ENCODE assay signal across 31 cellular contexts in the genomic region with DNA sequence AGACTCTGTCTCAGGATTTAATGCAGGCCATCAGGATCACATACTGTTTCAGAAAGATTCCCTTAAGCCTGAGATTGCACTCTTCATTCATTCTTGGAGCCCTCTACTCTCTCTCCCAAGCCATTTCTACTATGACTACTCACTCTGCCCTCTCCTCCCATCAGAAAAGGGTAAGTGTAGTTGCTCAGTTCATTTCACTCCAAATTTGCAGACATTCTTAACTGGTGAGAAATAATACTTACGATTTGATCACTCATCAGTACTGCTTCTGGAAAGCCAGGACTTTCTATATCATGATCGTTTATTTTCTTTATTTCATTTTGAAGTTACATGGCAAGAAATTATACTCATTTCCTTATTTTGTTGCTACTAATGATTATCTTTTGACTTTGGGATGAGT. TPM values are rescaled to one million over a fixed set of nuclear protein-coding genes. Genes with fewer than 3 reads are reported as not detected.
"Had no signal": no experiment of that assay in that cellular context is flagged by ENCODE, and none has a peak within 500 bp of the region (broad histone marks: within the 10 kb centered on the region; RNA-seq: fewer than 3 reads in every experiment).

No MANE protein-coding gene starts in this region.

- H3K4me1 Mint-ChIP-seq: central memory CD8-positive, alpha-beta T cell had no signal

- DNase-seq: activated CD4-positive, alpha-beta memory T cell treated with anti-CD3 and anti-CD28 coated beads, Interleukin-2, amount 10 ng/mL, durations not matched to agents 7 days and 5 days; activated CD4-positive, alpha-beta T cell treated with anti-CD3 and anti-CD28 coated beads for 4 hours; activated CD4-positive, alpha-beta T cell treated with anti-CD3 and anti-CD28 coated beads, Interleukin-2, amount 10 ng/mL, durations not matched to agents 7 days and 5 days; activated CD4-positive, alpha-beta T cell treated with anti-CD3 and anti-CD28 coated beads, Interleukin-2, amount 50 U/mL, for 4 hours; activated CD4-positive, CD25-positive, alpha-beta regulatory T cell; activated CD4-positive, CD25-positive, alpha-beta regulatory T cell treated with anti-CD3 and anti-CD28 coated beads, Interleukin-2, amount 50 U/mL, for 72 hours; activated CD8-positive, alpha-beta memory T cell treated with anti-CD3 and anti-CD28 coated beads, Interleukin-2, amount 50 U/mL, for 48 hours; activated gamma-delta T cell; activated naive CD4-positive, alpha-beta T cell; activated naive CD4-positive, alpha-beta T cell treated with anti-CD3 and anti-CD28 coated beads, Interleukin-2, amount 10 ng/mL, durations not matched to agents 7 days and 5 days; activated naive CD8-positive, alpha-beta T cell treated with anti-CD3 and anti-CD28 coated beads, Interleukin-2, amount 10 ng/mL, durations not matched to agents 7 days and 5 days; activated T-cell treated with anti-CD3 and anti-CD28 coated beads for 4 hours; activated T-cell treated with anti-CD3 and anti-CD28 coated beads, Interleukin-2, amount 50 U/mL, for 24 hours; activated T-cell treated with anti-CD3 and anti-CD28 coated beads, Interleukin-2, amount 50 U/mL, for 72 hours; effector CD4-positive, alpha-beta T cell; effector memory CD8-positive, alpha-beta T cell; erythroblast; foreskin keratinocyte; gastrocnemius medialis; glutamatergic neuron; T-helper 1 cell; T-helper 17 cell; T1000 had no signal

- H3K36me3 ChIP-seq: ascending aorta, esophagus muscularis mucosa, gastrocnemius medialis had no signal

- H3K27ac ChIP-seq: ascending aorta, coronary artery, esophagus muscularis mucosa, foreskin keratinocyte, gastrocnemius medialis had no signal

- ATAC-seq: activated naive CD4-positive, alpha-beta T cell treated with anti-CD3 and anti-CD28 coated beads, Interleukin-2, amount 50 U/mL, for 72 hours; activated T-cell treated with anti-CD3 and anti-CD28 coated beads, Interleukin-2, amount 50 U/mL, for 72 hours; effector memory CD8-positive, alpha-beta T cell; foreskin keratinocyte; gastrocnemius medialis; T-helper 17 cell had no signal

- H3K9me3 ChIP-seq: ascending aorta, esophagus muscularis mucosa, gastrocnemius medialis had no signal

- H3K4me3 ChIP-seq: ascending aorta, coronary artery, esophagus muscularis mucosa, gastrocnemius medialis had no signal

- H3K27ac Mint-ChIP-seq: activated CD4-positive, alpha-beta memory T cell treated with anti-CD3 and anti-CD28 coated beads, Interleukin-2, amount 10 ng/mL, durations not matched to agents 7 days and 5 days; activated CD4-positive, alpha-beta T cell treated with anti-CD3 and anti-CD28 coated beads, Interleukin-2, amount 10 ng/mL, durations not matched to agents 7 days and 5 days; activated naive CD4-positive, alpha-beta T cell treated with anti-CD3 and anti-CD28 coated beads, Interleukin-2, amount 10 ng/mL, durations not matched to agents 7 days and 5 days; activated naive CD4-positive, alpha-beta T cell treated with anti-CD3 and anti-CD28 coated beads, Interleukin-2, amount 50 U/mL, for 72 hours; activated naive CD8-positive, alpha-beta T cell treated with anti-CD3 and anti-CD28 coated beads, Interleukin-2, amount 10 ng/mL, durations not matched to agents 7 days and 5 days; activated T-cell treated with anti-CD3 and anti-CD28 coated beads, Interleukin-2, amount 50 U/mL, for 24 hours; activated T-cell treated with anti-CD3 and anti-CD28 coated beads, Interleukin-2, amount 50 U/mL, for 72 hours; brain; dendritic cell treated with granulocyte-macrophage colony-stimulating factor and Interleukin-4, amounts not matched to agents 40 ng/mL and 50 ng/mL, for 4 days; effector memory CD8-positive, alpha-beta T cell; T-helper 17 cell; T-helper 2 cell treated with Interferon-gamma antibody and Interleukin-4, amounts not matched to agents 5 μg/mL and 100 μg/mL, for 36 hours had no signal

- H3K4me1 ChIP-seq: foreskin keratinocyte had no signal

- H3K9me3 Mint-ChIP-seq: activated CD4-positive, alpha-beta memory T cell treated with anti-CD3 and anti-CD28 coated beads, Interleukin-2, amount 10 ng/mL, durations not matched to agents 7 days and 5 days; activated CD4-positive, alpha-beta T cell treated with anti-CD3 and anti-CD28 coated beads, Interleukin-2, amount 10 ng/mL, durations not matched to agents 7 days and 5 days; activated naive CD4-positive, alpha-beta T cell treated with anti-CD3 and anti-CD28 coated beads, Interleukin-2, amount 10 ng/mL, durations not matched to agents 7 days and 5 days; activated naive CD4-positive, alpha-beta T cell treated with anti-CD3 and anti-CD28 coated beads, Interleukin-2, amount 50 U/mL, for 72 hours; activated naive CD8-positive, alpha-beta T cell treated with anti-CD3 and anti-CD28 coated beads, Interleukin-2, amount 10 ng/mL, durations not matched to agents 7 days and 5 days; activated T-cell treated with anti-CD3 and anti-CD28 coated beads, Interleukin-2, amount 50 U/mL, for 24 hours; activated T-cell treated with anti-CD3 and anti-CD28 coated beads, Interleukin-2, amount 50 U/mL, for 72 hours; brain; central memory CD8-positive, alpha-beta T cell; dendritic cell treated with granulocyte-macrophage colony-stimulating factor and Interleukin-4, amounts not matched to agents 40 ng/mL and 50 ng/mL, for 4 days; effector memory CD8-positive, alpha-beta T cell; T-helper 2 cell treated with Interferon-gamma antibody and Interleukin-4, amounts not matched to agents 5 μg/mL and 100 μg/mL, for 36 hours had no signal

- H3K36me3 Mint-ChIP-seq: activated naive CD4-positive, alpha-beta T cell treated with anti-CD3 and anti-CD28 coated beads, Interleukin-2, amount 10 ng/mL, durations not matched to agents 7 days and 5 days; activated naive CD4-positive, alpha-beta T cell treated with anti-CD3 and anti-CD28 coated beads, Interleukin-2, amount 50 U/mL, for 72 hours; activated naive CD8-positive, alpha-beta T cell treated with anti-CD3 and anti-CD28 coated beads, Interleukin-2, amount 10 ng/mL, durations not matched to agents 7 days and 5 days; brain had no signal

- H3K4me3 Mint-ChIP-seq: activated CD4-positive, alpha-beta memory T cell treated with anti-CD3 and anti-CD28 coated beads, Interleukin-2, amount 10 ng/mL, durations not matched to agents 7 days and 5 days; activated CD4-positive, alpha-beta T cell treated with anti-CD3 and anti-CD28 coated beads, Interleukin-2, amount 10 ng/mL, durations not matched to agents 7 days and 5 days; activated naive CD4-positive, alpha-beta T cell treated with anti-CD3 and anti-CD28 coated beads, Interleukin-2, amount 10 ng/mL, durations not matched to agents 7 days and 5 days; activated naive CD8-positive, alpha-beta T cell treated with anti-CD3 and anti-CD28 coated beads, Interleukin-2, amount 10 ng/mL, durations not matched to agents 7 days and 5 days; activated T-cell treated with anti-CD3 and anti-CD28 coated beads, Interleukin-2, amount 50 U/mL, for 24 hours; activated T-cell treated with anti-CD3 and anti-CD28 coated beads, Interleukin-2, amount 50 U/mL, for 72 hours; brain; central memory CD8-positive, alpha-beta T cell; dendritic cell treated with granulocyte-macrophage colony-stimulating factor and Interleukin-4, amounts not matched to agents 40 ng/mL and 50 ng/mL, for 4 days; effector memory CD8-positive, alpha-beta T cell; T-helper 17 cell; T-helper 2 cell treated with Interferon-gamma antibody and Interleukin-4, amounts not matched to agents 5 μg/mL and 100 μg/mL, for 36 hours had no signal

- H3K27me3 ChIP-seq: ascending aorta, foreskin keratinocyte, gastrocnemius medialis had no signal

RNA-seq across cellular contexts. Expression of a gene that starts 3.9 kb away (rescaled TPM):
- total RNA-seq: activated CD4-positive, alpha-beta memory T cell treated with anti-CD3 and anti-CD28 coated beads, Interleukin-2, amount 10 ng/mL, durations not matched to agents 7 days and 5 days; activated naive CD4-positive, alpha-beta T cell treated with anti-CD3 and anti-CD28 coated beads, Interleukin-2, amount 50 U/mL, for 72 hours; activated naive CD8-positive, alpha-beta T cell treated with anti-CD3 and anti-CD28 coated beads, Interleukin-2, amount 10 ng/mL, durations not matched to agents 7 days and 5 days; activated T-cell treated with anti-CD3 and anti-CD28 coated beads, Interleukin-2, amount 50 U/mL, for 72 hours; foreskin keratinocyte; T-helper 17 cell had no signal
- polyA plus RNA-seq: foreskin keratinocyte had no signal
